Comparison of ENCODE assay signal across 11 cellular contexts in genomic region chr13:113802090-113802531, GRCh38. TPM values are rescaled to one million over a fixed set of nuclear protein-coding genes. Genes with fewer than 3 reads are reported as not detected.
A peak's percentile ranks its signal among the peaks of the same experiment; 100 is the strongest.
DNase-seq lines count a peak whose midpoint lies in the region; ATAC-seq and TF ChIP-seq lines count a peak whose summit lies in the region.
"Had no signal": no experiment of that assay in that cellular context is flagged by ENCODE, and none has a peak within 500 bp of the region (broad histone marks: within the 10 kb centered on the region; RNA-seq: fewer than 3 reads in every experiment).

No MANE protein-coding gene starts in this region.

- H3K9me3 ChIP-seq in colonic mucosa: no peaks in the 10 kb centered on the region
- H3K9me3 ChIP-seq in lower lobe of right lung: no peaks in the 10 kb centered on the region
- H3K9me3 ChIP-seq: HAP-1 had no signal

- H3K27me3 ChIP-seq in colonic mucosa (no peaks in the 10 kb centered on the region), lower lobe of right lung (ENCODE audit: low read depth) (peaks cover 3% of the 10 kb centered on the region)

- H3K4me1 ChIP-seq in colonic mucosa (no peaks in the 10 kb centered on the region), lower lobe of right lung (peaks cover 10% of the 10 kb centered on the region)
- H3K4me1 ChIP-seq: HAP-1 had no signal

- DNase-seq in AG10803 (ENCODE audit: low read depth) (peak; percentile 81), Kasumi-1 (lab: John Stamatoyannopoulos, UW) (peak; percentile 13 to 52), colonic mucosa (peak; percentile 34), lower lobe of right lung (peak; percentile 54), anterior cingulate cortex (lab: John Stamatoyannopoulos, UW) (no peak), NCI-H146 (lab: John Stamatoyannopoulos, UW) (no peak), NCI-H748 treated with DMSO at 0.1 percent for 48 hours (lab: John Stamatoyannopoulos, UW) (no peak), activated gamma-delta T cell (lab: John Stamatoyannopoulos, UW) (no peak)
- DNase-seq: activated T-cell treated with anti-CD3 and anti-CD28 coated beads, Interleukin-2, amount 50 U/mL, for 24 hours had no signal

- no peak overlapping the region for H3K27ac ChIP-seq in colonic mucosa
- no peak overlapping the region for H3K27ac ChIP-seq in lower lobe of right lung

- ATAC-seq in lower lobe of right lung: peak; percentile 43 to 59

- H3K36me3 ChIP-seq in colonic mucosa: no peaks in the 10 kb centered on the region
- H3K36me3 ChIP-seq in lower lobe of right lung: no peaks in the 10 kb centered on the region
- H3K36me3 ChIP-seq: HAP-1 had no signal

- TF ChIP-seq CTCF in AG10803 (conservative IDR thresholded peaks at IDR 0.05; ENCODE audit: low read length): 0 out of 2 replicates have a peak, but pooled peaks have one; percentile 11
- TF ChIP-seq CTCF in colonic mucosa (IDR thresholded peaks at IDR 0.05): no peak
- no peak for TF ChIP-seq CTCF in lower lobe of right lung (IDR thresholded peaks at IDR 0.05)

- no peak overlapping the region for H3K4me3 ChIP-seq in AG10803 (ENCODE audit: low read length)
- H3K4me3 ChIP-seq in colonic mucosa: no peak overlapping the region
- H3K4me3 ChIP-seq in lower lobe of right lung: no peak overlapping the region
- H3K4me3 ChIP-seq: HAP-1 had no signal

- intact Hi-C loops in colonic mucosa (cut with DNase I) (no loop called here), lower lobe of right lung (cut with DNase I) (no loop called here)

- no peak overlapping the region for H3K9ac ChIP-seq in colonic mucosa (ENCODE audit: low read depth in 2 of 2, low read length in 2 of 2)

RNA-seq across cellular contexts. Expression of gene TMEM255B, which starts 43.1 kb away (rescaled TPM):
- total RNA-seq in colonic mucosa (1 to 10 TPM; 3.0 to 4.2 TPM), lower lobe of right lung (21.5 TPM)
- total RNA-seq: G401 had no signal

Comparison
In these comparisons a context has a peak if more than half of its experiments do, and no peak if none do; other contexts are left out.
1. DNase-seq: peak in AG10803 (single experiment), Kasumi-1 (2 of 2), colonic mucosa (single experiment) and lower lobe of right lung (single experiment); none in anterior cingulate cortex (0 of 58), NCI-H146 (single experiment), NCI-H748 treated with DMSO at 0.1 percent for 48 hours (single experiment) and activated gamma-delta T cell (single experiment).